ENCODE assay signal across 17 cellular contexts in genomic region chr22:39204216-39204615, GRCh38. TPM values are rescaled to one million over a fixed set of nuclear protein-coding genes. Genes with fewer than 3 reads are reported as not detected.
DNase-seq lines count a peak whose midpoint lies in the region; ATAC-seq, FAIRE-seq and TF ChIP-seq lines count a peak whose summit lies in the region.
"Had no signal": no experiment of that assay in that cellular context is flagged by ENCODE, and none has a peak within 500 bp of the region (broad histone marks: within the 10 kb centered on the region; RNA-seq: fewer than 3 reads in every experiment).

No MANE protein-coding gene starts in this region.

- peak overlapping the region; percentile 11 for H4K91ac ChIP-seq in H1 (replicated peaks; ENCODE audit: insufficient read length, low read length)

- TF ChIP-seq CTCF in H1 (IDR thresholded peaks at IDR 0.05; ENCODE audit: control extremely low read depth in 1 of 3, insufficient read depth in 1 of 3, low read depth in 1 of 3, low read length in 3 of 3) (no peak), osteoblast (IDR thresholded peaks at IDR 0.05; ENCODE audit: extremely low read depth, low read depth, low read length) (no peak), vagina (IDR thresholded peaks at IDR 0.05) (no peak)

- no peak overlapping the region for H4K5ac ChIP-seq in H1 (ENCODE audit: insufficient read length, low read depth, low read length)

- H3K79me1 ChIP-seq in H1 (ENCODE audit: low read depth, low read length), result no peaks in the 10 kb centered on the region

- peaks cover 0 to 9% (median 4%) of the 10 kb centered on the region in 4 experiments; a peak in 5 of 7 replicates for H3K4me1 ChIP-seq in H1 (replicated peaks in 1 of 4; ENCODE audit: control insufficient read depth in 3 of 4, insufficient read depth in 4 of 4, low read length in 3 of 4)
- peaks cover 7% of the 10 kb centered on the region for H3K4me1 ChIP-seq in osteoblast (ENCODE audit: insufficient read depth, low read length)
- peaks cover 5% of the 10 kb centered on the region for H3K4me1 ChIP-seq in vagina
- peaks cover 0 to 17% of the 10 kb centered on the region in 2 donors for H3K4me1 ChIP-seq in naive thymus-derived CD4-positive, alpha-beta T cell (ENCODE audit: control insufficient read depth in 2 of 2, insufficient read depth in 2 of 2, low read length in 2 of 2)
- no peaks in the 10 kb centered on the region for H3K4me1 ChIP-seq in CD8-positive, alpha-beta memory T cell (ENCODE audit: insufficient read depth, low read length)

- H3K27ac Mint-ChIP-seq in naive thymus-derived CD4-positive, alpha-beta T cell, result peak overlapping the region in 1 of 9 donors; percentile 51
- H3K27ac Mint-ChIP-seq in CD8-positive, alpha-beta memory T cell, result peak overlapping the region in 4 of 8 donors; percentile 26 to 83 (median 46)
- H3K27ac Mint-ChIP-seq: CD14-positive monocyte had no signal

- H2AK5ac ChIP-seq in H1 (ENCODE audit: low read depth, low read length), result no peak overlapping the region

- no peak for FAIRE-seq in H1 (lab: Jason Lieb, UNC)
- FAIRE-seq: G401.6 had no signal

- no peak overlapping the region for H3K4me2 ChIP-seq in H1 (ENCODE audit: insufficient read depth in 1 of 2, low read depth in 2 of 2, low read length in 2 of 2)
- H3K4me2 ChIP-seq in osteoblast (ENCODE audit: insufficient read depth, low read length), result no peak overlapping the region

- 94% methylated on average over 8 of the region's 8 CpGs; no CpG with 5 or more reads in 1 of the 2 experiments for WGBS in H1 (ENCODE audit: extremely low coverage in 1 of 2, insufficient coverage in 1 of 2, insufficient read length in 1 of 2, insufficient replicate concordance in 2 of 2, low coverage in 1 of 2, low lambda C conversion rate in 2 of 2, missing lambda C conversion rate in 1 of 2), 2 experiments

- no peak; a peak in 1 of 3 replicates for TF ChIP-seq POLR2A in H1 (IDR thresholded peaks at IDR 0.05; ENCODE audit: control extremely low read depth in 1 of 2, low read depth in 2 of 2, low read length in 2 of 2)
- TF ChIP-seq POLR2A in vagina (IDR thresholded peaks at IDR 0.05), result no peak

- peaks cover 5 to 29% (median 18%) of the 10 kb centered on the region in 7 donors for H3K4me1 Mint-ChIP-seq in naive thymus-derived CD4-positive, alpha-beta T cell
- peaks cover 36 to 50% (median 41%) of the 10 kb centered on the region in 3 donors for H3K4me1 Mint-ChIP-seq in CD8-positive, alpha-beta memory T cell
- H3K4me1 Mint-ChIP-seq: CD14-positive monocyte had no signal

- no peak for TF ChIP-seq EP300 in H1 (IDR thresholded peaks at IDR 0.05; ENCODE audit: borderline replicate concordance in 1 of 2, low read depth in 2 of 2, low read length in 2 of 2)

- H3K27me3 ChIP-seq in H1 (replicated peaks in 1 of 4; ENCODE audit: control insufficient read depth in 3 of 4, extremely low read depth in 1 of 4, insufficient read depth in 3 of 4, low read length in 3 of 4), result no peaks in the 10 kb centered on the region
- H3K27me3 ChIP-seq in osteoblast (ENCODE audit: insufficient read depth, low read length), result no peaks in the 10 kb centered on the region
- no peaks in the 10 kb centered on the region for H3K27me3 ChIP-seq in vagina
- H3K27me3 ChIP-seq in naive thymus-derived CD4-positive, alpha-beta T cell (ENCODE audit: control insufficient read depth in 2 of 2, insufficient read depth in 2 of 2, low read length in 2 of 2), result no peaks in the 10 kb centered on the region
- H3K27me3 ChIP-seq in CD8-positive, alpha-beta memory T cell (ENCODE audit: insufficient read depth, low read length, poor library complexity, severe bottlenecking), result no peaks in the 10 kb centered on the region
- H3K27me3 ChIP-seq: SJCRH30 had no signal

- no peaks in the 10 kb centered on the region for H4K20me1 ChIP-seq in H1 (replicated peaks in 1 of 2; ENCODE audit: control insufficient read depth in 1 of 2, insufficient read depth in 2 of 2, low read length in 2 of 2)
- H4K20me1 ChIP-seq in osteoblast (ENCODE audit: insufficient read depth, low read length), result no peaks in the 10 kb centered on the region

- H3K79me2 ChIP-seq in H1 (ENCODE audit: control insufficient read depth in 1 of 2, insufficient read depth in 2 of 2, low read length in 2 of 2), result no peaks in the 10 kb centered on the region
- no peaks in the 10 kb centered on the region for H3K79me2 ChIP-seq in osteoblast (ENCODE audit: insufficient read depth, low read length)

- H3K4me3 Mint-ChIP-seq in naive thymus-derived CD4-positive, alpha-beta T cell, result no peak overlapping the region
- H3K4me3 Mint-ChIP-seq in CD8-positive, alpha-beta memory T cell, result no peak overlapping the region

- intact Hi-C loops in Right ventricle myocardium inferior (cut with DNase I), result no loop called here
- intact Hi-C loops in Right ventricle myocardium superior (cut with DNase I), result no loop called here
- intact Hi-C loops in vagina (cut with DNase I), result no loop called here
- intact Hi-C loops in naive thymus-derived CD4-positive, alpha-beta T cell (cut with micrococcal nuclease), result no loop called here

- no peak overlapping the region for H3K23ac ChIP-seq in H1 (ENCODE audit: insufficient read length)

- no peak overlapping the region for H3K56ac ChIP-seq in H1 (replicated peaks; ENCODE audit: insufficient read length, low read depth, low read length)

- H3K9me3 ChIP-seq in H1 (ENCODE audit: insufficient read depth in 2 of 2, low read depth in 1 of 2, low read length in 1 of 2) (no peaks in the 10 kb centered on the region), osteoblast (ENCODE audit: low read depth, low read length) (no peaks in the 10 kb centered on the region), vagina (no peaks in the 10 kb centered on the region)
- H3K9me3 ChIP-seq in naive thymus-derived CD4-positive, alpha-beta T cell (ENCODE audit: control insufficient read depth in 2 of 3, low read length in 3 of 3), result no peaks in the 10 kb centered on the region
- H3K9me3 ChIP-seq in CD8-positive, alpha-beta memory T cell (ENCODE audit: low read length), result no peaks in the 10 kb centered on the region
- H3K9me3 ChIP-seq: SJCRH30 had no signal

- no peak overlapping the region for H3K9ac ChIP-seq in H1 (replicated peaks in 1 of 4; ENCODE audit: extremely low read depth in 1 of 4, low read depth in 3 of 4, low read length in 3 of 4)

- no peak for TF ChIP-seq RAD21 in H1 (IDR thresholded peaks at IDR 0.05 in 1 of 2, conservative IDR thresholded peaks at IDR 0.05 in 1 of 2; ENCODE audit: low read depth in 2 of 2, low read length in 2 of 2)

- no peak overlapping the region for H2BK120ac ChIP-seq in H1 (replicated peaks; ENCODE audit: low read depth, low read length)

- POLR2A ChIA-PET in H1 (lab: Charles Lee; ENCODE audit: partially characterized antibody), result interaction anchor here (0.7 to 3.6 kb wide), 9 partner anchors 10 to 115 kb away, joined by 3 to 20 read pairs (median 6); partner anchors contain the start of gene RPL3
- POLR2A ChIA-PET in naive thymus-derived CD4-positive, alpha-beta T cell (lab: Charles Lee), result interaction anchor here (0.6 kb wide), 1 partner anchor 155 kb away, joined by 5 read pairs; no protein-coding TSS in a partner anchor
- POLR2A ChIA-PET in CD8-positive, alpha-beta memory T cell (lab: Charles Lee), result no interaction called here

- DNase-seq in Right ventricle myocardium inferior (ENCODE audit: missing footprints) (no peak), Right ventricle myocardium superior (no peak), H1 (ENCODE audit: low read depth in 1 of 2, low spot score in 2 of 2) (no peak), osteoblast (ENCODE audit: insufficient read length, low spot score, missing footprints) (peak; percentile 52), vagina (ENCODE audit: extremely low spot score in 2 of 2) (no peak), mesenteric fat pad (ENCODE audit: low spot score) (no peak)
- DNase-seq in naive thymus-derived CD4-positive, alpha-beta T cell, result no peak
- DNase-seq in CD8-positive, alpha-beta memory T cell, result no peak
- DNase-seq: 8988T, KG1, NCI-H1694 treated with DMSO at 0.1 percent for 48 hours, NCI-H774, OCI-M1, SJCRH30 had no signal

- H3K23me2 ChIP-seq in H1 (ENCODE audit: low read depth, low read length), result no peaks in the 10 kb centered on the region

- no peak overlapping the region for H3K27ac ChIP-seq in H1 (ENCODE audit: low read depth, low read length)
- no peak overlapping the region for H3K27ac ChIP-seq in osteoblast (ENCODE audit: low read depth, low read length)
- H3K27ac ChIP-seq in vagina, result no peak overlapping the region
- no peak overlapping the region for H3K27ac ChIP-seq in naive thymus-derived CD4-positive, alpha-beta T cell (ENCODE audit: low read depth, low read length)
- no peak overlapping the region for H3K27ac ChIP-seq in CD8-positive, alpha-beta memory T cell (ENCODE audit: low read depth, low read length)
- H3K27ac ChIP-seq: SJCRH30 had no signal

- H3K18ac ChIP-seq in H1 (ENCODE audit: extremely low read depth, low read length), result peak overlapping the region; percentile 9

- H2BK20ac ChIP-seq in H1 (ENCODE audit: low read length), result no peak overlapping the region

- H3K14ac ChIP-seq in H1 (ENCODE audit: insufficient read length), result no peak overlapping the region

- 0 out of 2 replicates have a peak overlapping the region, but pooled peaks have one; percentile 21 for H2BK15ac ChIP-seq in H1 (ENCODE audit: low read length)

- CTCF ChIA-PET in H1 (lab: Charles Lee; ENCODE audit: partially characterized antibody), result interaction anchor here (1.1 to 1.7 kb wide), 4 partner anchors 10 to 113 kb away, joined by 3 to 5 read pairs (median 4); no protein-coding TSS in a partner anchor
- CTCF ChIA-PET in naive thymus-derived CD4-positive, alpha-beta T cell (lab: Charles Lee), result no interaction called here
- CTCF ChIA-PET in CD8-positive, alpha-beta memory T cell (lab: Charles Lee), result interaction anchor here (5.1 kb wide), 1 partner anchor 34 kb away, joined by 29 read pairs; no protein-coding TSS in a partner anchor

- peak overlapping the region; percentile 54; the same call in 1 of the 2 replicates for H2BK5ac ChIP-seq in H1 (ENCODE audit: low read depth, low read length)

- H4K8ac ChIP-seq in H1 (ENCODE audit: extremely low read depth, insufficient read depth, low read length), result no peak overlapping the region

- no peaks in the 10 kb centered on the region for H3K36me3 Mint-ChIP-seq in naive thymus-derived CD4-positive, alpha-beta T cell
- H3K36me3 Mint-ChIP-seq in CD8-positive, alpha-beta memory T cell, result no peaks in the 10 kb centered on the region
- H3K36me3 Mint-ChIP-seq: CD14-positive monocyte had no signal

- no peak overlapping the region for H3K4me3 ChIP-seq in H1 (ENCODE audit: extremely low read depth in 1 of 4, insufficient read depth in 2 of 4, low read depth in 3 of 4, low read length in 4 of 4)
- H3K4me3 ChIP-seq in osteoblast (ENCODE audit: insufficient read depth, low read length), result no peak overlapping the region
- H3K4me3 ChIP-seq in vagina, result no peak overlapping the region
- H3K4me3 ChIP-seq in naive thymus-derived CD4-positive, alpha-beta T cell (ENCODE audit: low read length), result no peak overlapping the region
- no peak overlapping the region for H3K4me3 ChIP-seq in CD8-positive, alpha-beta memory T cell (ENCODE audit: low read length)
- H3K4me3 ChIP-seq: SJCRH30 had no signal

- H3K4ac ChIP-seq in H1 (replicated peaks; ENCODE audit: insufficient read length, low read depth, low read length), result no peak overlapping the region

- peak overlapping the region; percentile 91; the same call in 1 of the 2 replicates for H2BK12ac ChIP-seq in H1 (ENCODE audit: low read depth, low read length)

- H3K36me3 ChIP-seq in H1 (ENCODE audit: control insufficient read depth in 2 of 4, insufficient read depth in 4 of 4, low read length in 3 of 4) (no peaks in the 10 kb centered on the region), osteoblast (ENCODE audit: insufficient read depth, low read length) (no peaks in the 10 kb centered on the region), vagina (no peaks in the 10 kb centered on the region)
- H3K36me3 ChIP-seq in naive thymus-derived CD4-positive, alpha-beta T cell (ENCODE audit: control insufficient read depth in 2 of 3, insufficient read depth in 3 of 3, low read length in 3 of 3), result no peaks in the 10 kb centered on the region
- H3K36me3 ChIP-seq in CD8-positive, alpha-beta memory T cell (ENCODE audit: insufficient read depth, low read length), result no peaks in the 10 kb centered on the region
- H3K36me3 ChIP-seq: SJCRH30 had no signal

- peak; percentile 26 for ATAC-seq in Right ventricle myocardium inferior
- ATAC-seq in Right ventricle myocardium superior (ENCODE audit: poor library complexity), result no peak
- ATAC-seq in naive thymus-derived CD4-positive, alpha-beta T cell, result no peak

- H2AFZ ChIP-seq in H1 (ENCODE audit: low read length) (no peak overlapping the region), osteoblast (ENCODE audit: low read length) (no peak overlapping the region)

- peaks cover 0 to 27% (median 0%) of the 10 kb centered on the region in 5 donors for H3K27me3 Mint-ChIP-seq in naive thymus-derived CD4-positive, alpha-beta T cell
- H3K27me3 Mint-ChIP-seq in CD8-positive, alpha-beta memory T cell, result peaks cover 0 to 7% of the 10 kb centered on the region in 2 donors

- peaks cover 0 to 2% (median 0%) of the 10 kb centered on the region in 11 donors for H3K9me3 Mint-ChIP-seq in naive thymus-derived CD4-positive, alpha-beta T cell
- no peaks in the 10 kb centered on the region for H3K9me3 Mint-ChIP-seq in CD8-positive, alpha-beta memory T cell

RNA-seq across cellular contexts. Expression of gene PDGFB, which starts 40.6 kb away (rescaled TPM):
- 19.7 TPM for total RNA-seq in Right ventricle myocardium inferior
- 16.2 TPM for total RNA-seq in Right ventricle myocardium superior
- 8.5 and 9.6 TPM in 2 replicates for total RNA-seq in H1 (2021; fragmentation: NEBNext Ultra II Directional; extraction: Animal tissue kit (Norgen Biotek cat#: 25700))
- polyA plus RNA-seq in H1 (2011; rRNA removed), result 3.9 and 5.5 TPM in 2 replicates
- polyA plus RNA-seq in H1 (2011; cell fraction: cytosol; rRNA removed), result 6.1 TPM
- 10.9 TPM for polyA plus RNA-seq in H1 (2011; cell fraction: nucleus; rRNA removed)
- polyA plus RNA-seq in H1 (2012, experiment 1 of 2), result 2.6 to 3.9 TPM (median 3.8 TPM) in 4 replicates
- 4.1 TPM for polyA plus RNA-seq in H1 (2012, experiment 2 of 2)
- 4.9 TPM for polyA plus RNA-seq in H1 (2013, experiment 1 of 2)
- polyA plus RNA-seq in H1 (2013, experiment 2 of 2), result 6.0 TPM
- polyA minus RNA-seq in H1 (2011; rRNA and poly(A)+ RNA removed), result 3.0 and 5.3 TPM in 2 replicates
- 5.7 TPM for polyA minus RNA-seq in H1 (2011; cell fraction: cytosol; rRNA and poly(A)+ RNA removed)
- 3.5 TPM for polyA minus RNA-seq in H1 (2011; cell fraction: nucleus; rRNA and poly(A)+ RNA removed)
- under 0.01 TPM in 1 of 2 replicates, not detected in the other for total RNA-seq in osteoblast
- total RNA-seq in vagina, result 4.7 TPM
- total RNA-seq in naive thymus-derived CD4-positive, alpha-beta T cell, result 1 to 10 TPM in 4 of 5 experiments, under 1 TPM in 1; 0.56 to 9.5 (median 2.3) TPM
- 1 to 10 TPM; 1.4 to 5.8 TPM for polyA plus RNA-seq in naive thymus-derived CD4-positive, alpha-beta T cell
- total RNA-seq in CD8-positive, alpha-beta memory T cell, result 1 to 10 TPM; 2.3 to 3.0 TPM
- 18.2 TPM for polyA plus RNA-seq in CD8-positive, alpha-beta memory T cell
- total RNA-seq in mesenteric fat pad, result 38.0 TPM
- total RNA-seq: NCI-H460 had no signal
- polyA plus RNA-seq: CD14-positive monocyte had no signal

RNA-seq across cellular contexts. Expression of gene CBX7, which starts 51.7 kb away (rescaled TPM):
- total RNA-seq in Right ventricle myocardium inferior (66.0 TPM), Right ventricle myocardium superior (69.9 TPM), osteoblast (12.7 and 14.5 TPM in 2 replicates), vagina (98.0 TPM), mesenteric fat pad (30.8 TPM)
- total RNA-seq in H1 (2021; fragmentation: NEBNext Ultra II Directional; extraction: Animal tissue kit (Norgen Biotek cat#: 25700)), result 8.7 TPM in 2 replicates
- polyA plus RNA-seq in H1 (2011; rRNA removed), result 6.9 and 12.3 TPM in 2 replicates
- polyA plus RNA-seq in H1 (2011; cell fraction: cytosol; rRNA removed), result 9.2 TPM
- 15.9 TPM for polyA plus RNA-seq in H1 (2011; cell fraction: nucleus; rRNA removed)
- polyA plus RNA-seq in H1 (2012, experiment 1 of 2), result 5.4 to 9.5 TPM (median 8.5 TPM) in 4 replicates
- 7.8 TPM for polyA plus RNA-seq in H1 (2012, experiment 2 of 2)
- 5.7 TPM for polyA plus RNA-seq in H1 (2013, experiment 1 of 2)
- 5.9 TPM for polyA plus RNA-seq in H1 (2013, experiment 2 of 2)
- polyA minus RNA-seq in H1 (2011; rRNA and poly(A)+ RNA removed), result 5.8 and 8.3 TPM in 2 replicates
- polyA minus RNA-seq in H1 (2011; cell fraction: cytosol; rRNA and poly(A)+ RNA removed), result 5.1 TPM
- 7.3 TPM for polyA minus RNA-seq in H1 (2011; cell fraction: nucleus; rRNA and poly(A)+ RNA removed)
- 100 to 1,000 TPM in 2 of 5 experiments, 10 to 100 TPM in 3; 14.2 to 164 (median 76.9) TPM for total RNA-seq in naive thymus-derived CD4-positive, alpha-beta T cell
- polyA plus RNA-seq in naive thymus-derived CD4-positive, alpha-beta T cell, result 10 to 100 TPM; 24.1 to 32.7 TPM
- 10 to 100 TPM; 26.1 to 26.4 TPM for total RNA-seq in CD8-positive, alpha-beta memory T cell
- polyA plus RNA-seq in CD8-positive, alpha-beta memory T cell, result 29.7 TPM
